ENCODE assay signal across 14 cellular contexts in the genomic region with DNA sequence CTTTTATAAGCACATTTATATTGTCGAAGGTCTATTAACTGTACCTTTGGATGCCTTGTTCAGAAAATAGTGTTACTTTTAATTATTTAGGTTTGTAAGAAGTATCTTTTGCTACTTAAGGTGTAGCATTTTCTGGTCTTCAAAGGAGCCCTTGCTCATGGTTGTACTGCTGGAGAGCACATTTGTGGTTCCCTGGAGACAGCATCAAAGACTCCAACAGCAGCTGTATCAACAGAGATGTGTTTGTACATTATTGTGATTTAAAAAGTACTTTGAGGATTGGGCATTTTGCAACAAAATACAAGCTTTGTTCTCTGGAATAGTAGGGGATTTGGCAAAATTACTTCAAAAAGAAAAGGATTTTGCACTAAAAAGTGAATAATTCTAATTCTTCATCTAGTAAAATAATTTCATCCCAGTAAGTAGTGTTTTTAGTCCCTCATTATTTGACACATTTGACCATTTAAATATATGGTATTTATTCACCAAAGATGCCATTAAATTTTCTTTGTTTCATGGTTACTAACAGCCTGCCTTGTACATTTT. TPM values are rescaled to one million over a fixed set of nuclear protein-coding genes. Genes with fewer than 3 reads are reported as not detected.
DNase-seq lines count a peak whose midpoint lies in the region; ATAC-seq and TF ChIP-seq lines count a peak whose summit lies in the region.
"Had no signal": no experiment of that assay in that cellular context is flagged by ENCODE, and none has a peak within 500 bp of the region (broad histone marks: within the 10 kb centered on the region; RNA-seq: fewer than 3 reads in every experiment).

No MANE protein-coding gene starts in this region.

- peaks cover 6% of the 10 kb centered on the region for H3K36me3 Mint-ChIP-seq in activated CD4-positive, alpha-beta T cell treated with anti-CD3 and anti-CD28 coated beads, Interleukin-2, amount 10 ng/mL, durations not matched to agents 24 days and 14 days (ENCODE audit: low read depth)

- peaks cover 2% of the 10 kb centered on the region for H3K4me1 Mint-ChIP-seq in activated CD4-positive, alpha-beta T cell treated with anti-CD3 and anti-CD28 coated beads, Interleukin-2, amount 10 ng/mL, durations not matched to agents 24 days and 14 days

- no peaks in the 10 kb centered on the region for H3K27me3 Mint-ChIP-seq in activated CD4-positive, alpha-beta T cell treated with anti-CD3 and anti-CD28 coated beads, Interleukin-2, amount 10 ng/mL, durations not matched to agents 24 days and 14 days
- H3K27me3 Mint-ChIP-seq: stimulated activated naive CD8-positive, alpha-beta T cell treated with anti-CD3 and anti-CD28 coated beads, Interleukin-15, amount 100 ng/mL, for 72 hours had no signal

- WGBS in testis, 2 donors: 76 to 77% methylated on average over 1 of the region's 1 CpG

- H3K9me3 ChIP-seq in osteoblast (ENCODE audit: low read depth, low read length) (no peaks in the 10 kb centered on the region), testis (no peaks in the 10 kb centered on the region)
- H3K9me3 ChIP-seq: ovary had no signal

- peaks cover 42% of the 10 kb centered on the region for H4K20me1 ChIP-seq in osteoblast (ENCODE audit: insufficient read depth, low read length)

- no peak for TF ChIP-seq CTCF in osteoblast (IDR thresholded peaks at IDR 0.05; ENCODE audit: extremely low read depth, low read depth, low read length)
- TF ChIP-seq CTCF in testis (IDR thresholded peaks at IDR 0.05): no peak

- DNase-seq in DMS79 treated with DMSO at 0.1 percent for 48 hours (lab: John Stamatoyannopoulos, UW): peak; percentile 45
- peak; percentile 89 for DNase-seq in NCI-H146 (lab: John Stamatoyannopoulos, UW)
- DNase-seq in SHP77 (lab: John Stamatoyannopoulos, UW): peak; percentile 48
- DNase-seq in osteoblast (ENCODE audit: insufficient read length, low spot score, missing footprints): no peak
- no peak for DNase-seq in activated CD4-positive, alpha-beta T cell treated with anti-CD3 and anti-CD28 coated beads, Interleukin-2, amount 10 ng/mL, durations not matched to agents 24 days and 14 days
- no peak for DNase-seq in kidney tubule cell (ENCODE audit: low spot score)
- no peak for DNase-seq in testis
- DNase-seq: AML-193; dermis blood vessel endothelial cell; KBM-7; NCI-H1105 treated with DMSO at 0.1 percent for 48 hours; ovary; stimulated activated naive CD8-positive, alpha-beta T cell treated with anti-CD3 and anti-CD28 coated beads, Interleukin-15, amount 100 ng/mL, for 72 hours had no signal

- no peak overlapping the region for H3K4me3 Mint-ChIP-seq in activated CD4-positive, alpha-beta T cell treated with anti-CD3 and anti-CD28 coated beads, Interleukin-2, amount 10 ng/mL, durations not matched to agents 24 days and 14 days
- H3K4me3 Mint-ChIP-seq: stimulated activated naive CD8-positive, alpha-beta T cell treated with anti-CD3 and anti-CD28 coated beads, Interleukin-15, amount 100 ng/mL, for 72 hours had no signal

- intact Hi-C loops in activated CD4-positive, alpha-beta T cell treated with anti-CD3 and anti-CD28 coated beads, Interleukin-2, amount 10 ng/mL, durations not matched to agents 24 days and 14 days (cut with micrococcal nuclease): no loop called here
- intact Hi-C loops in testis (cut with DNase I; ENCODE audit: low total_unique reads): no loop called here

- H3K4me2 ChIP-seq in osteoblast (ENCODE audit: insufficient read depth, low read length): no peak overlapping the region

- H3K4me1 ChIP-seq in osteoblast (ENCODE audit: insufficient read depth, low read length) (peaks cover 16% of the 10 kb centered on the region), testis (no peaks in the 10 kb centered on the region)

- TF ChIP-seq POLR2A in testis (IDR thresholded peaks at IDR 0.05): no peak

- no peak overlapping the region for H3K27ac Mint-ChIP-seq in activated CD4-positive, alpha-beta T cell treated with anti-CD3 and anti-CD28 coated beads, Interleukin-2, amount 10 ng/mL, durations not matched to agents 24 days and 14 days
- H3K27ac Mint-ChIP-seq: stimulated activated naive CD8-positive, alpha-beta T cell treated with anti-CD3 and anti-CD28 coated beads, Interleukin-15, amount 100 ng/mL, for 72 hours had no signal

- no peaks in the 10 kb centered on the region for H3K9me3 Mint-ChIP-seq in activated CD4-positive, alpha-beta T cell treated with anti-CD3 and anti-CD28 coated beads, Interleukin-2, amount 10 ng/mL, durations not matched to agents 24 days and 14 days
- H3K9me3 Mint-ChIP-seq: stimulated activated naive CD8-positive, alpha-beta T cell treated with anti-CD3 and anti-CD28 coated beads, Interleukin-15, amount 100 ng/mL, for 72 hours had no signal

- ATAC-seq in HG02571 (IDR thresholded peaks at IDR 0.05; ENCODE audit: unreplicated experiment): no peak
- ATAC-seq: stimulated activated naive CD8-positive, alpha-beta T cell treated with anti-CD3 and anti-CD28 coated beads, Interleukin-15, amount 100 ng/mL, for 72 hours had no signal

- H3K27me3 ChIP-seq in osteoblast (ENCODE audit: insufficient read depth, low read length) (no peaks in the 10 kb centered on the region), testis (no peaks in the 10 kb centered on the region)
- H3K27me3 ChIP-seq: ovary had no signal

- H3K4me3 ChIP-seq in osteoblast (ENCODE audit: insufficient read depth, low read length) (no peak overlapping the region), testis (no peak overlapping the region)
- H3K4me3 ChIP-seq: ovary had no signal

- H3K36me3 ChIP-seq in osteoblast (ENCODE audit: insufficient read depth, low read length): peaks cover 15% of the 10 kb centered on the region
- no peaks in the 10 kb centered on the region for H3K36me3 ChIP-seq in testis (ENCODE audit: low read depth, missing control alignments)
- H3K36me3 ChIP-seq: ovary had no signal

- H3K27ac ChIP-seq in osteoblast (ENCODE audit: low read depth, low read length) (peak overlapping the region; percentile 19), testis (no peak overlapping the region)
- H3K27ac ChIP-seq: ovary had no signal

- no peak overlapping the region for H2AFZ ChIP-seq in osteoblast (ENCODE audit: low read length)

- peaks cover 77% of the 10 kb centered on the region for H3K79me2 ChIP-seq in osteoblast (ENCODE audit: insufficient read depth, low read length)

RNA-seq across cellular contexts. Expression of a gene that starts 16.5 kb away (rescaled TPM):
- 64.4 and 64.5 TPM in 2 replicates for total RNA-seq in osteoblast
- 17.6 and 19.4 TPM in 2 replicates for total RNA-seq in activated CD4-positive, alpha-beta T cell treated with anti-CD3 and anti-CD28 coated beads, Interleukin-2, amount 10 ng/mL, durations not matched to agents 24 days and 14 days
- total RNA-seq in testis: 10 to 100 TPM; 28.7 to 35.6 TPM
- polyA plus RNA-seq in testis (ENCODE audit: insufficient read depth, low read depth, low replicate concordance): 20.6 TPM

RNA-seq across cellular contexts. Expression of a gene that starts 57.2 kb away (rescaled TPM):
- 18.1 and 23.3 TPM in 2 replicates for total RNA-seq in osteoblast
- 75.5 and 79.2 TPM in 2 replicates for total RNA-seq in activated CD4-positive, alpha-beta T cell treated with anti-CD3 and anti-CD28 coated beads, Interleukin-2, amount 10 ng/mL, durations not matched to agents 24 days and 14 days
- 10 to 100 TPM; 22.9 to 29.1 TPM for total RNA-seq in testis
- 21.7 TPM for polyA plus RNA-seq in testis (ENCODE audit: insufficient read depth, low read depth, low replicate concordance)

Comparison
In these comparisons a context has a peak if more than half of its experiments do, and no peak if none do; other contexts are left out.
1. DNase-seq: peak in DMS79 treated with DMSO at 0.1 percent for 48 hours (single experiment), NCI-H146 (single experiment) and SHP77 (2 of 2); none in osteoblast (single experiment), activated CD4-positive, alpha-beta T cell treated with anti-CD3 and anti-CD28 coated beads, Interleukin-2, amount 10 ng/mL, durations not matched to agents 24 days and 14 days (single experiment), kidney tubule cell (single experiment) and testis (single experiment).